In genomic region chr19:49430678-49431329, GRCh38 we compare ENCODE assay signal across 10 cellular contexts. TPM values are rescaled to one million over a fixed set of nuclear protein-coding genes. Genes with fewer than 3 reads are reported as not detected.
DNase-seq lines count a peak whose midpoint lies in the region; ATAC-seq and TF ChIP-seq lines count a peak whose summit lies in the region.
"Had no signal": no experiment of that assay in that cellular context is flagged by ENCODE, and none has a peak within 500 bp of the region (broad histone marks: within the 10 kb centered on the region; RNA-seq: fewer than 3 reads in every experiment).

No MANE protein-coding gene starts in this region.

- peaks cover 20% of the 10 kb centered on the region for H3K36me3 Mint-ChIP-seq in glutamatergic neuron (ENCODE audit: unreplicated experiment)

- no peak overlapping the region for H3K27ac Mint-ChIP-seq in glutamatergic neuron (ENCODE audit: unreplicated experiment)

- peaks cover 32% of the 10 kb centered on the region for H3K4me1 Mint-ChIP-seq in glutamatergic neuron (ENCODE audit: low read depth, unreplicated experiment)

- H3K36me3 ChIP-seq in BLaER1 (no peaks in the 10 kb centered on the region), RWPE2 (ENCODE audit: low read depth) (no peaks in the 10 kb centered on the region)

- H3K4me2 ChIP-seq in BLaER1, result 0 out of 2 replicates have a peak overlapping the region, but pooled peaks have one; percentile 5

- H3K9me3 ChIP-seq in BLaER1, result peaks cover 23% of the 10 kb centered on the region
- H3K9me3 ChIP-seq in RWPE2 (ENCODE audit: severe bottlenecking), result no peaks in the 10 kb centered on the region

- H3K27me3 ChIP-seq in BLaER1 (peaks cover 100% of the 10 kb centered on the region), RWPE2 (ENCODE audit: insufficient read depth, poor library complexity, severe bottlenecking) (peaks cover 89% of the 10 kb centered on the region)

- DNase-seq in RWPE2 (ENCODE audit: low spot score), result no peak
- no peak for DNase-seq in glutamatergic neuron
- DNase-seq in sciatic nerve (ENCODE audit: low spot score), result no peak
- no peak for DNase-seq in caudate nucleus (lab: John Stamatoyannopoulos, UW)
- DNase-seq: midbrain had no signal

- no peak for ATAC-seq in RWPE2 (ENCODE audit: low read depth)
- no peak for ATAC-seq in HG02981 (IDR thresholded peaks at IDR 0.05; ENCODE audit: unreplicated experiment)
- no peak for ATAC-seq in sciatic nerve
- ATAC-seq in HG02938 (IDR thresholded peaks at IDR 0.05; ENCODE audit: unreplicated experiment), result no peak

- peaks cover 11% of the 10 kb centered on the region for H4K20me1 ChIP-seq in BLaER1

- peaks cover 43% of the 10 kb centered on the region for H3K4me1 ChIP-seq in BLaER1
- H3K4me1 ChIP-seq in RWPE2 (ENCODE audit: insufficient read depth, poor library complexity, severe bottlenecking), result no peaks in the 10 kb centered on the region

- H3K27me3 Mint-ChIP-seq in glutamatergic neuron (ENCODE audit: unreplicated experiment), result peaks cover 28% of the 10 kb centered on the region

- intact Hi-C loops in sciatic nerve (cut with DNase I), result no loop called here

- H3K27ac ChIP-seq in BLaER1 (no peak overlapping the region), RWPE2 (ENCODE audit: poor library complexity, severe bottlenecking) (no peak overlapping the region), caudate nucleus (ENCODE audit: low read depth, low read length) (no peak overlapping the region)
- H3K27ac ChIP-seq: epithelial cell of prostate had no signal

- no peak overlapping the region for H3K9ac ChIP-seq in BLaER1

- peaks cover 19% of the 10 kb centered on the region for H3K9me3 Mint-ChIP-seq in glutamatergic neuron (ENCODE audit: unreplicated experiment)

- TF ChIP-seq CTCF in GM12873 (IDR thresholded peaks at IDR 0.05; ENCODE audit: insufficient read depth, low read depth, low read length, missing control alignments) (peak; percentile 61), RWPE2 (IDR thresholded peaks at IDR 0.05; ENCODE audit: poor library complexity, severe bottlenecking) (peak; percentile 25), glutamatergic neuron (IDR thresholded peaks at IDR 0.05; ENCODE audit: partially characterized antibody, unreplicated experiment) (no peak)

- peak overlapping the region; percentile 30 for H3K4me3 Mint-ChIP-seq in glutamatergic neuron (ENCODE audit: unreplicated experiment)

- no peak overlapping the region for H3K4me3 ChIP-seq in BLaER1
- no peak overlapping the region for H3K4me3 ChIP-seq in RWPE2 (ENCODE audit: severe bottlenecking)

RNA-seq across cellular contexts. Expression of gene GFY, which starts 5.6 kb away (rescaled TPM):
- 0.88 TPM for total RNA-seq in glutamatergic neuron (ENCODE audit: unreplicated experiment)
- not detected for total RNA-seq in sciatic nerve

RNA-seq across cellular contexts. Expression of gene PTH2, which starts 7.6 kb away (rescaled TPM):
- 2.5 TPM for total RNA-seq in glutamatergic neuron (ENCODE audit: unreplicated experiment)
- not detected for total RNA-seq in sciatic nerve

RNA-seq across cellular contexts. Expression of gene SLC17A7, which starts 10.5 kb away (rescaled TPM):
- total RNA-seq in glutamatergic neuron (ENCODE audit: unreplicated experiment), result 188 TPM
- 3.8 TPM for total RNA-seq in sciatic nerve

RNA-seq across cellular contexts. Expression of gene PIH1D1, which starts 20.8 kb away (rescaled TPM):
- 104 TPM for total RNA-seq in glutamatergic neuron (ENCODE audit: unreplicated experiment)
- total RNA-seq in sciatic nerve, result 73.2 TPM

RNA-seq across cellular contexts. Expression of gene ALDH16A1, which starts 22.2 kb away (rescaled TPM):
- total RNA-seq in glutamatergic neuron (ENCODE audit: unreplicated experiment), result 28.6 TPM
- total RNA-seq in sciatic nerve, result 23.0 TPM

Comparison
In these comparisons a context has a peak if more than half of its experiments do, and no peak if none do; other contexts are left out.
1. RNA of gene SLC17A7, which starts 10.5 kb away (total RNA-seq): 188 TPM in glutamatergic neuron (single experiment); 3.8 TPM in sciatic nerve (single experiment); every median in the first group is over 10 times any median in the second.